Comparison of ENCODE assay signal across 10 cellular contexts in the genomic region with DNA sequence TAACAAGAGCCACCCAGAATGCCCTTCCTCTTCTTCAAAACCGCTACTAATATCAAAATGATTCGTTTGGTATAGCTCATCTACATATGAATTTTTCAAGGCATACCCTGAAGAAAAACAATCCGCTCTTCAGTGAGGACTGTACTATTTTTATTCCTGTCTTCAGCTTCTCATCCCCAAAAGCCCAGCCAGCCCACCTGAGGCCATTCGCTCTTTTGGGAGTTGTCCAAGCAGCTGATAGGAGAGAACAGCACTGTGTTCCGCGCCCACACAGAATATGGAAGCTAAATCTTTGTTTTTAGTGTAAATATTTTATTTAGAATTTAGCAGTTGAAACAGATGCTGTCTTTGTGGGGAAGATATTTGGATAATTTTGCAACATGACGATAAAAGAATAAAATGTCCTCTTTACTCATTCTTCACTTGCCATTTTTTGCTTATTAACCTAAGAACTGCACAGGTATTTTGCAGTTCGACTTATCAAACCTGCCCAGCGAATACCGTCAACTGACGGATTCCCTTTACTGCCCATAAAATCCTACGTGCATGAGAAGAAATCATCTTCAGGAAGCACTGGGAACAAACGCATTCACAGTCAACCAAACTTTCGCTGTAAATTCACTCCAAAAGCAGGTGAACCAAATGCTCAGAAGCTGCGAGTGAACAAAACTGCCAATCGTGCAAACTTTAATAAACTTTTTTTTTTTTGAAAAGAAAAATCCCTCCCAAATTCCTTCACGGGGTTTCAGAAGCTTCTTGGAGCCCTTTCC. TPM values are rescaled to one million over a fixed set of nuclear protein-coding genes. Genes with fewer than 3 reads are reported as not detected.
DNase-seq lines count a peak whose midpoint lies in the region; ATAC-seq and TF ChIP-seq lines count a peak whose summit lies in the region.
"Had no signal": no experiment of that assay in that cellular context is flagged by ENCODE, and none has a peak within 500 bp of the region (broad histone marks: within the 10 kb centered on the region; RNA-seq: fewer than 3 reads in every experiment).

No MANE protein-coding gene starts in this region.

- no peak overlapping the region; the same call in 1 of the 2 replicates for H2AFZ ChIP-seq in GM23338

- CTCF ChIA-PET in activated B cell treated with CpG ODN at 0.5 μM for 24 hours (lab: Charles Lee) = no interaction called here

- H3K4me1 Mint-ChIP-seq in GM23338 = peaks cover 22% of the 10 kb centered on the region
- peaks cover 23% of the 10 kb centered on the region for H3K4me1 Mint-ChIP-seq in activated B cell treated with CpG ODN at 0.5 μM for 24 hours

- no peaks in the 10 kb centered on the region for H3K36me3 ChIP-seq in GM23338 (ENCODE audit: insufficient read depth)

- intact Hi-C loops in activated B cell treated with CpG ODN at 0.5 μM for 24 hours (cut with micrococcal nuclease) = loop anchor here (10.0 kb wide), 1 partner anchor 1196 kb away; a partner anchor contains a TSS

- H3K4me3 ChIP-seq in GM23338 (peak overlapping the region; percentile 90), iPS-18c (ENCODE audit: insufficient read depth, low read depth, low read length) (peak overlapping the region; percentile 82), retinal pigment epithelial cell (ENCODE audit: low read length) (peak overlapping the region; percentile 86)

- peaks cover 15% of the 10 kb centered on the region for H3K79me2 ChIP-seq in GM23338 (replicated peaks; ENCODE audit: insufficient read depth)

- H3K27me3 Mint-ChIP-seq in GM23338 (ENCODE audit: insufficient read depth, low read depth, poor library complexity) = peaks cover 25% of the 10 kb centered on the region
- peaks cover 52% of the 10 kb centered on the region for H3K27me3 Mint-ChIP-seq in activated B cell treated with CpG ODN at 0.5 μM for 24 hours

- H3K27ac ChIP-seq in GM23338 (ENCODE audit: low read depth) = no peak overlapping the region

- no peaks in the 10 kb centered on the region for H3K36me3 Mint-ChIP-seq in GM23338 (ENCODE audit: low read depth)
- H3K36me3 Mint-ChIP-seq in activated B cell treated with CpG ODN at 0.5 μM for 24 hours (ENCODE audit: low read depth) = peaks cover 2% of the 10 kb centered on the region

- TF ChIP-seq CTCF in GM23338 (conservative IDR thresholded peaks at IDR 0.05; ENCODE audit: low read depth in 2 of 2) (no peak), activated B cell treated with CpG ODN at 0.5 μM for 24 hours (IDR thresholded peaks at IDR 0.05) (no peak), retinal pigment epithelial cell (conservative IDR thresholded peaks at IDR 0.05; ENCODE audit: low read depth, low read length) (no peak)

- no peak for DNase-seq in GM23338 (ENCODE audit: low spot score)
- no peak for DNase-seq in activated B cell treated with CpG ODN at 0.5 μM for 24 hours
- DNase-seq in retinal pigment epithelial cell (ENCODE audit: low read depth) = no peak
- DNase-seq in iPS-NIHi11 (ENCODE audit: low spot score) = no peak
- DNase-seq in RPMI8226 = no peak
- DNase-seq: NCI-H1105 had no signal

- H3K4me3 Mint-ChIP-seq in GM23338 = peak overlapping the region; percentile 89
- H3K4me3 Mint-ChIP-seq in activated B cell treated with CpG ODN at 0.5 μM for 24 hours = peak overlapping the region; percentile 77

- peaks cover 13% of the 10 kb centered on the region; the same call in 1 of the 2 replicates for H4K20me1 ChIP-seq in GM23338 (replicated peaks; ENCODE audit: insufficient read depth)

- ATAC-seq in GM23338 (no peak), activated B cell treated with CpG ODN at 0.5 μM for 24 hours (ENCODE audit: low read depth) (no peak), HG03442 (IDR thresholded peaks at IDR 0.05; ENCODE audit: unreplicated experiment) (no peak), GM19351 (IDR thresholded peaks at IDR 0.05; ENCODE audit: unreplicated experiment) (no peak)

- no peaks in the 10 kb centered on the region for H3K9me2 ChIP-seq in GM23338 (ENCODE audit: insufficient read depth)

- POLR2A ChIA-PET in activated B cell treated with CpG ODN at 0.5 μM for 24 hours (lab: Charles Lee) = no interaction called here

- H3K27ac Mint-ChIP-seq in GM23338 (no peak overlapping the region), activated B cell treated with CpG ODN at 0.5 μM for 24 hours (peak overlapping the region; percentile 3)
- H3K27ac Mint-ChIP-seq: activated naive CD4-positive, alpha-beta T cell treated with anti-CD3 and anti-CD28 coated beads, Interleukin-2, amount 50 U/mL, for 24 hours had no signal

- H3K9me3 Mint-ChIP-seq in GM23338 (no peaks in the 10 kb centered on the region), activated B cell treated with CpG ODN at 0.5 μM for 24 hours (no peaks in the 10 kb centered on the region)
- H3K9me3 Mint-ChIP-seq: activated naive CD4-positive, alpha-beta T cell treated with anti-CD3 and anti-CD28 coated beads, Interleukin-2, amount 50 U/mL, for 24 hours had no signal

- peaks cover 13% of the 10 kb centered on the region for H3K4me1 ChIP-seq in GM23338 (ENCODE audit: insufficient read depth)

- H3K9me3 ChIP-seq in iPS-18c (ENCODE audit: control insufficient read depth, insufficient read depth, low read length) = no peaks in the 10 kb centered on the region

- H3K4me2 ChIP-seq in GM23338 = peak overlapping the region; percentile 94

- H3K27me3 ChIP-seq in GM23338 (ENCODE audit: insufficient read depth) = peaks cover 49% of the 10 kb centered on the region

- H3F3A ChIP-seq in GM23338 (replicated peaks; ENCODE audit: low read depth) = peaks cover 8% of the 10 kb centered on the region; the same call in 1 of the 2 replicates

TF ChIP-seq in GM23338, 12 proteins besides CTCF, POLR2A, EP300 and RAD21 (continues in another document):
- no peak for TF ChIP-seq POLR2AphosphoS5 (IDR thresholded peaks at IDR 0.05; ENCODE audit: low read depth)
- no peak for TF ChIP-seq NANOG (IDR thresholded peaks at IDR 0.05; ENCODE audit: borderline replicate concordance)
- no peak for TF ChIP-seq ZNF331 (CRISPR knock-in tag; IDR thresholded peaks at IDR 0.05; ENCODE audit: low read depth)
- no peak for TF ChIP-seq JUNB (IDR thresholded peaks at IDR 0.05; ENCODE audit: unreplicated experiment)
- TF ChIP-seq EZH2phosphoT487 (IDR thresholded peaks at IDR 0.05; ENCODE audit: unreplicated experiment) = no peak
- no peak for TF ChIP-seq EZH2 (IDR thresholded peaks at IDR 0.05; ENCODE audit: low read depth, unreplicated experiment)
- TF ChIP-seq, protein P1, sequence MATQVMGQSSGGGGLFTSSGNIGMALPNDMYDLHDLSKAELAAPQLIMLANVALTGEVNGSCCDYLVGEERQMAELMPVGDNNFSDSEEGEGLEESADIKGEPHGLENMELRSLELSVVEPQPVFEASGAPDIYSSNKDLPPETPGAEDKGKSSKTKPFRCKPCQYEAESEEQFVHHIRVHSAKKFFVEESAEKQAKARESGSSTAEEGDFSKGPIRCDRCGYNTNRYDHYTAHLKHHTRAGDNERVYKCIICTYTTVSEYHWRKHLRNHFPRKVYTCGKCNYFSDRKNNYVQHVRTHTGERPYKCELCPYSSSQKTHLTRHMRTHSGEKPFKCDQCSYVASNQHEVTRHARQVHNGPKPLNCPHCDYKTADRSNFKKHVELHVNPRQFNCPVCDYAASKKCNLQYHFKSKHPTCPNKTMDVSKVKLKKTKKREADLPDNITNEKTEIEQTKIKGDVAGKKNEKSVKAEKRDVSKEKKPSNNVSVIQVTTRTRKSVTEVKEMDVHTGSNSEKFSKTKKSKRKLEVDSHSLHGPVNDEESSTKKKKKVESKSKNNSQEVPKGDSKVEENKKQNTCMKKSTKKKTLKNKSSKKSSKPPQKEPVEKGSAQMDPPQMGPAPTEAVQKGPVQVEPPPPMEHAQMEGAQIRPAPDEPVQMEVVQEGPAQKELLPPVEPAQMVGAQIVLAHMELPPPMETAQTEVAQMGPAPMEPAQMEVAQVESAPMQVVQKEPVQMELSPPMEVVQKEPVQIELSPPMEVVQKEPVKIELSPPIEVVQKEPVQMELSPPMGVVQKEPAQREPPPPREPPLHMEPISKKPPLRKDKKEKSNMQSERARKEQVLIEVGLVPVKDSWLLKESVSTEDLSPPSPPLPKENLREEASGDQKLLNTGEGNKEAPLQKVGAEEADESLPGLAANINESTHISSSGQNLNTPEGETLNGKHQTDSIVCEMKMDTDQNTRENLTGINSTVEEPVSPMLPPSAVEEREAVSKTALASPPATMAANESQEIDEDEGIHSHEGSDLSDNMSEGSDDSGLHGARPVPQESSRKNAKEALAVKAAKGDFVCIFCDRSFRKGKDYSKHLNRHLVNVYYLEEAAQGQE (IDR thresholded peaks at IDR 0.05; ENCODE audit: unreplicated experiment) = no peak
- TF ChIP-seq CREB1 (CRISPR knock-in tag; IDR thresholded peaks at IDR 0.05; ENCODE audit: low read depth) = no peak
- TF ChIP-seq ZNF114 (CRISPR knock-in tag; IDR thresholded peaks at IDR 0.05) = no peak
- TF ChIP-seq STAT1 (IDR thresholded peaks at IDR 0.05; ENCODE audit: unreplicated experiment) = no peak
- TF ChIP-seq, protein P2, sequence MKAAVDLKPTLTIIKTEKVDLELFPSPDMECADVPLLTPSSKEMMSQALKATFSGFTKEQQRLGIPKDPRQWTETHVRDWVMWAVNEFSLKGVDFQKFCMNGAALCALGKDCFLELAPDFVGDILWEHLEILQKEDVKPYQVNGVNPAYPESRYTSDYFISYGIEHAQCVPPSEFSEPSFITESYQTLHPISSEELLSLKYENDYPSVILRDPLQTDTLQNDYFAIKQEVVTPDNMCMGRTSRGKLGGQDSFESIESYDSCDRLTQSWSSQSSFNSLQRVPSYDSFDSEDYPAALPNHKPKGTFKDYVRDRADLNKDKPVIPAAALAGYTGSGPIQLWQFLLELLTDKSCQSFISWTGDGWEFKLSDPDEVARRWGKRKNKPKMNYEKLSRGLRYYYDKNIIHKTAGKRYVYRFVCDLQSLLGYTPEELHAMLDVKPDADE (IDR thresholded peaks at IDR 0.05) = no peak

RNA-seq across cellular contexts. Expression of a gene that starts 3.4 kb away (rescaled TPM):
- total RNA-seq in GM23338 (2014; rRNA removed; shearing (Covaris generic)) = 9.2 and 10.4 TPM in 2 replicates
- polyA plus RNA-seq in GM23338 (2016; fragmentation: Nextera tagmentation; extraction: Ambion mirVana) = 3.1 and 3.8 TPM in 2 replicates
- total RNA-seq in activated B cell treated with CpG ODN at 0.5 μM for 24 hours = 0.16 and 0.61 TPM in 2 replicates
